Comparison of ENCODE assay signal across 1 cellular context in genomic region chr7:20359397-20359963, GRCh38.
TF ChIP-seq lines count a peak whose summit lies in the region.

No MANE protein-coding gene starts in this region.

TF ChIP-seq in IMR-90, 13 proteins besides CTCF, POLR2A, EP300 and RAD21 (continued from another document):
- TF ChIP-seq MXI1 (IDR thresholded peaks at IDR 0.05; ENCODE audit: borderline replicate concordance, low read depth, low read length) = no peak
- no peak for TF ChIP-seq SMC3 (IDR thresholded peaks at IDR 0.05; ENCODE audit: low read depth, low read length)
- no peak for TF ChIP-seq USF2 (IDR thresholded peaks at IDR 0.05; ENCODE audit: low read depth, low read length)
- TF ChIP-seq, protein P1, sequence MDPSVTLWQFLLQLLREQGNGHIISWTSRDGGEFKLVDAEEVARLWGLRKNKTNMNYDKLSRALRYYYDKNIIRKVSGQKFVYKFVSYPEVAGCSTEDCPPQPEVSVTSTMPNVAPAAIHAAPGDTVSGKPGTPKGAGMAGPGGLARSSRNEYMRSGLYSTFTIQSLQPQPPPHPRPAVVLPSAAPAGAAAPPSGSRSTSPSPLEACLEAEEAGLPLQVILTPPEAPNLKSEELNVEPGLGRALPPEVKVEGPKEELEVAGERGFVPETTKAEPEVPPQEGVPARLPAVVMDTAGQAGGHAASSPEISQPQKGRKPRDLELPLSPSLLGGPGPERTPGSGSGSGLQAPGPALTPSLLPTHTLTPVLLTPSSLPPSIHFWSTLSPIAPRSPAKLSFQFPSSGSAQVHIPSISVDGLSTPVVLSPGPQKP (IDR thresholded peaks at IDR 0.05; ENCODE audit: borderline replicate concordance, low read depth, low read length) = no peak
TF ChIP-seq in IMR-90: peak in this region for 0.
